1 cellular context compared by ENCODE assay signal in genomic region chr5:115553082-115553481, GRCh38.
A peak's percentile ranks its signal among the peaks of the same experiment; 100 is the strongest.
TF ChIP-seq lines count a peak whose summit lies in the region.

No MANE protein-coding gene starts in this region.

TF ChIP-seq in K562, 482 proteins besides CTCF, POLR2A, EP300 and RAD21 (continued from another document):
- TF ChIP-seq MAFF (IDR thresholded peaks at IDR 0.05; ENCODE audit: low read length), result 0 out of 2 replicates have a peak, but pooled peaks have one; percentile 17
- no peak for TF ChIP-seq ZNF696 (CRISPR knock-in tag; conservative IDR thresholded peaks at IDR 0.05)
TF ChIP-seq in K562: peak in this region for 2.
